ENCODE assay signal across 8 cellular contexts in the genomic region with DNA sequence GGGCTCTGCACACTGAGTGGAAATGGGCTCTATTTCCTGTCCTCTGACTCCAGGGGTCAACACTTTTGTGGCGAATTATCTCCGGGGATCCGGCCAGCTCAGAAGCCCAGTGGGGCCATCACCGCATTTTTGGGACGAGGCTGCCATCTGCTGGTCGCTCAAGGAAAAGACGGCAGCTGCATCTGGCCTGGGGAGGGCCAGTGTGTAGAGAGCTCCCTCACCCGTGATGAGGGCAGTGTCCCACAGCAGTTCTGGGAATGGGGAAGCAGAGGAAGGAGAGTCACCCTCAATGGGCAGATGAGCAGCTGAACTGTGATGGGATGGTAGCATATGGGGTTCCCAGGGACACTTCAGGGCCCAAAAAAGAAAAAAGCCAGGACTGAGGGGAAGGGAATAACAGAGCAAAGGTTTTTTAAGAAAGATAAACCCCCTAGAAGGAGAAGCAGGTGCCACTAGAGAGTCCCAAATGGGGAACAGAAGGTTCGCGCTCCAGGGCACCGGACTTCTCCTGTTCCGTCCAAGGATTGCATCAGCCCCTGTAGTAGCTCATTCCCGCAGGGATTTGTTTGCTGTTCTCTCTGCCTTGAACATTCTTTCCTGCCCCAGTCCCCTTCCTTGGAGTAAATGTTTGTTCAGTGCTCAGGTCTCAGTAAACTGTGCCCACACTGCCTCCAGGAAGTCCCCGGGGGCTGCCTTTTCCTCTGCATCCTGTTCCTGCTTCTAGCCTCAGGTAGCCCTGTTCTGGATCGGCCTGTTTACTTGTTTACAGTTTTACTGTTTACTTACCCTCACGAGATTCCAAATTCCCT. TPM values are rescaled to one million over a fixed set of nuclear protein-coding genes. Genes with fewer than 3 reads are reported as not detected.
DNase-seq lines count a peak whose midpoint lies in the region; ATAC-seq and TF ChIP-seq lines count a peak whose summit lies in the region.

No MANE protein-coding gene starts in this region.

- H3K36me3 ChIP-seq in adipocyte (ENCODE audit: control insufficient read depth, insufficient read depth, low read length, severe bottlenecking) (no peaks in the 10 kb centered on the region), heart left ventricle (no peaks in the 10 kb centered on the region), prostate gland (no peaks in the 10 kb centered on the region), vagina (no peaks in the 10 kb centered on the region)

- intact Hi-C loops in heart left ventricle (cut with DNase I): loop anchor here (2.0 to 10.0 kb wide), 11 partner anchors 908 to 1610 kb away; a partner anchor contains a TSS
- intact Hi-C loops in prostate gland (cut with DNase I): loop anchor here (5.0 kb wide), 1 partner anchor 1128 kb away; no protein-coding TSS in a partner anchor
- intact Hi-C loops in vagina (cut with DNase I): loop anchor here (10.0 kb wide), 1 partner anchor 1130 kb away; no protein-coding TSS in a partner anchor

- peak; percentile 59 for DNase-seq in DMS53 treated with DMSO at 0.1 percent for 48 hours (lab: John Stamatoyannopoulos, UW; ENCODE audit: unreplicated experiment)
- DNase-seq in LNCaP clone FGC (ENCODE audit: low read depth): peak; percentile 93
- peak; percentile 43 for DNase-seq in T follicular helper cell (ENCODE audit: low read depth)
- DNase-seq in adipocyte (ENCODE audit: low read depth): peak; percentile 86
- DNase-seq in heart left ventricle: peak; percentile 65 to 88 (median 77)
- peak; percentile 55 for DNase-seq in prostate gland (ENCODE audit: low spot score)
- no peak for DNase-seq in vagina (ENCODE audit: extremely low spot score in 2 of 2)

- H3K9me3 ChIP-seq in adipocyte (ENCODE audit: control insufficient read depth, low read length) (no peaks in the 10 kb centered on the region), heart left ventricle (no peaks in the 10 kb centered on the region), prostate gland (no peaks in the 10 kb centered on the region), vagina (no peaks in the 10 kb centered on the region)

- peaks cover 8% of the 10 kb centered on the region for H3K4me1 ChIP-seq in adipocyte (ENCODE audit: control insufficient read depth, insufficient read depth, low read length)
- peaks cover 0 to 15% (median 5%) of the 10 kb centered on the region in 12 donors for H3K4me1 ChIP-seq in heart left ventricle
- no peaks in the 10 kb centered on the region for H3K4me1 ChIP-seq in prostate gland (replicated peaks)
- peaks cover 4% of the 10 kb centered on the region for H3K4me1 ChIP-seq in vagina

- H3K4me3 ChIP-seq in LNCaP clone FGC (ENCODE audit: low read depth, low read length): peak overlapping the region; percentile 21; the same call in 1 of the 2 replicates
- H3K4me3 ChIP-seq in adipocyte (ENCODE audit: low read length): peak overlapping the region; percentile 16
- H3K4me3 ChIP-seq in heart left ventricle: no peak overlapping the region
- no peak overlapping the region for H3K4me3 ChIP-seq in prostate gland
- H3K4me3 ChIP-seq in vagina: no peak overlapping the region

- no peak for TF ChIP-seq POLR2A in heart left ventricle (IDR thresholded peaks at IDR 0.05)
- no peak for TF ChIP-seq POLR2A in prostate gland (IDR thresholded peaks at IDR 0.05)
- no peak for TF ChIP-seq POLR2A in vagina (IDR thresholded peaks at IDR 0.05)

- H3K27me3 ChIP-seq in adipocyte (replicated peaks; ENCODE audit: control insufficient read depth, insufficient read depth, low read length) (peaks cover 2% of the 10 kb centered on the region), heart left ventricle (no peaks in the 10 kb centered on the region), prostate gland (replicated peaks; ENCODE audit: insufficient read depth) (no peaks in the 10 kb centered on the region), vagina (no peaks in the 10 kb centered on the region)

- TF ChIP-seq CTCF in LNCaP clone FGC (IDR thresholded peaks at IDR 0.05; ENCODE audit: control insufficient read depth, extremely low read depth, insufficient read depth) (peak; percentile 90), heart left ventricle (IDR thresholded peaks at IDR 0.05) (peak; percentile 76 to 94 (median 85)), prostate gland (IDR thresholded peaks at IDR 0.05) (peak; percentile 54 to 85 (median 76)), vagina (IDR thresholded peaks at IDR 0.05) (peak; percentile 60 to 87 (median 74))

- 24 to 28% (median 27%) methylated on average over 16 of the region's 16 CpGs for WGBS in heart left ventricle, 4 donors
- 23% methylated on average over 16 of the region's 16 CpGs for WGBS in prostate gland

- H3K27ac ChIP-seq in heart left ventricle (no peak overlapping the region), prostate gland (peak overlapping the region; percentile 52 to 59), vagina (no peak overlapping the region)

- peak; percentile 72 for ATAC-seq in GM21825 (IDR thresholded peaks at IDR 0.05; ENCODE audit: unreplicated experiment)
- ATAC-seq in heart left ventricle: peak; percentile 87 to 96 (median 94)

- peak overlapping the region; percentile 12 for H3K9ac ChIP-seq in adipocyte (ENCODE audit: low read length)

RNA-seq across cellular contexts. Expression of a gene that starts 9.3 kb away (rescaled TPM):
- total RNA-seq in heart left ventricle (under 1 TPM in 3 of 9 donors, not detected in 6; 0.09 to 0.27 (median 0.12) TPM), prostate gland (1 to 10 TPM in 1 of 2 donors, not detected in 1; 2.2 TPM), vagina (not detected)
- polyA plus RNA-seq in heart left ventricle: under 1 TPM in 1 of 2 donors, not detected in 1; 0.08 TPM

Comparison
In these comparisons a context has a peak if more than half of its experiments do, and no peak if none do; other contexts are left out.
1. DNase-seq: peak in DMS53 treated with DMSO at 0.1 percent for 48 hours (single experiment), LNCaP clone FGC (single experiment), T follicular helper cell (single experiment), adipocyte (single experiment), heart left ventricle (5 of 5) and prostate gland (single experiment); none in vagina (0 of 2).
2. H3K4me3 ChIP-seq: peak in LNCaP clone FGC (single experiment) and adipocyte (single experiment); none in heart left ventricle (0 of 12), prostate gland (0 of 2) and vagina (0 of 2).
3. H3K27ac ChIP-seq: peak in prostate gland (2 of 2); none in heart left ventricle (0 of 12) and vagina (single experiment).
4. Peak in every context shown above with its lines, with median percentiles within 50 percentile points of each other: CTCF ChIP-seq.